Comparison of ENCODE assay signal across 1 cellular context in the genomic region with DNA sequence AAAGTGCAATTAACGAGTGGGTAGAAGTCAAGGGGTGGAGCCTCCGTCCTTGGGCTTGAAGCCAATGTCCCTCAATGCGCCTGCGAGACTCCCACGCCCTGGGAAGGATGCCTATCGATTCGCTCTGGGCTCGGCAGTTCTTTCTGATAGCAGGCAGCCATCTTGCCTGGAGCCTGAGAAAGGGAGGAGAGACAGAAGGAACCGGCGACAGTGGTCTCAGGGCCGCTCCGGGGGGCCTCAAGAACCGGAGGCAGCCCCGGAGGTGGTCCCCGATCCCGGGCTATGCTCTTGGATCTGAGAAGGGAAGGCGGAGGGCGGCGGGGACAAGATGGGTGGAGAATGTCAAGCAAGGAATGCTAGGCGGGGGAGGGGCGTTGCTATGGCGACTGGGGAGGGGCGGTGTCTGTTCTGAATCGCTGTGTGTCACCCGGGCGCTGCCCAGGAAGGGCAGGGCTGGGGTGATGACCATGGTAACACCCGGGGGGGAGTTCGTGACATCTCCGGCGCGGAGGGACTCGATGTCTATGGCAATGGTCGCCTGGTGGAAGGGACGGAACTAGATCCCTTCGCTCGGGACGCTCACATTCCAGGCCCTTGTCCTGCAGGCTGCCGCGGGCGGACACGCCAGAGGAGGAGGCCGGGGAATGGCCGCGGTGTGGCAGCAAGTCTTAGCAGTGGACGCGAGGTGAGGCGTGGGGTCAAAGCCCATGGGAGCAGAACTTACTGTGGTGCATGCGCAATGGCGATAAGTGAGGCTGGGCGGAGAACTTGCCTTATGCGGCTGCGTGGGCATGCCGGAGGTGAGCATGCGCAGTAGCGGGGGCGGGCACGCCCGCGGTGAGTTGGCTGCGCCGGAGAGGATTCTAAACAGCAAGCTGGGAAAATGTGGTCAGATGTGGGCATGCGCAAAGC.
TF ChIP-seq lines count a peak whose summit lies in the region.

Gene WDR13 (plus strand): TSS at position 140 of the 912 bp plus-strand sequence. CDS start 505 bp downstream, at position 645.

TF ChIP-seq in HEK293, 187 proteins besides CTCF, POLR2A, EP300 and RAD21 (continued from another document and continues in another):
- 0 out of 2 replicates have a peak, but pooled peaks have one; percentile 43 for TF ChIP-seq ZNF518A (tag by site-specific recombination; conservative IDR thresholded peaks at IDR 0.05; ENCODE audit: low read depth)
- TF ChIP-seq ZBTB21 (tag by site-specific recombination; IDR thresholded peaks at IDR 0.05), result peak; percentile 18; the same call in 1 of the 2 replicates
- TF ChIP-seq GLIS1 (tag by site-specific recombination; IDR thresholded peaks at IDR 0.05), result peak; percentile 66
- TF ChIP-seq, protein P1, sequence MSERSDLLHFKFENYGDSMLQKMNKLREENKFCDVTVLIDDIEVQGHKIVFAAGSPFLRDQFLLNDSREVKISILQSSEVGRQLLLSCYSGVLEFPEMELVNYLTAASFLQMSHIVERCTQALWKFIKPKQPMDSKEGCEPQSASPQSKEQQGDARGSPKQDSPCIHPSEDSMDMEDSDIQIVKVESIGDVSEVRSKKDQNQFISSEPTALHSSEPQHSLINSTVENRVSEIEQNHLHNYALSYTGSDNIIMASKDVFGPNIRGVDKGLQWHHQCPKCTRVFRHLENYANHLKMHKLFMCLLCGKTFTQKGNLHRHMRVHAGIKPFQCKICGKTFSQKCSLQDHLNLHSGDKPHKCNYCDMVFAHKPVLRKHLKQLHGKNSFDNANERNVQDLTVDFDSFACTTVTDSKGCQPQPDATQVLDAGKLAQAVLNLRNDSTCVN (tag by site-specific recombination; optimal IDR thresholded peaks at IDR 0.05), result peak; percentile 44
- TF ChIP-seq HOXC10 (CRISPR knock-in tag; IDR thresholded peaks at IDR 0.05), result no peak
- TF ChIP-seq, protein P2, sequence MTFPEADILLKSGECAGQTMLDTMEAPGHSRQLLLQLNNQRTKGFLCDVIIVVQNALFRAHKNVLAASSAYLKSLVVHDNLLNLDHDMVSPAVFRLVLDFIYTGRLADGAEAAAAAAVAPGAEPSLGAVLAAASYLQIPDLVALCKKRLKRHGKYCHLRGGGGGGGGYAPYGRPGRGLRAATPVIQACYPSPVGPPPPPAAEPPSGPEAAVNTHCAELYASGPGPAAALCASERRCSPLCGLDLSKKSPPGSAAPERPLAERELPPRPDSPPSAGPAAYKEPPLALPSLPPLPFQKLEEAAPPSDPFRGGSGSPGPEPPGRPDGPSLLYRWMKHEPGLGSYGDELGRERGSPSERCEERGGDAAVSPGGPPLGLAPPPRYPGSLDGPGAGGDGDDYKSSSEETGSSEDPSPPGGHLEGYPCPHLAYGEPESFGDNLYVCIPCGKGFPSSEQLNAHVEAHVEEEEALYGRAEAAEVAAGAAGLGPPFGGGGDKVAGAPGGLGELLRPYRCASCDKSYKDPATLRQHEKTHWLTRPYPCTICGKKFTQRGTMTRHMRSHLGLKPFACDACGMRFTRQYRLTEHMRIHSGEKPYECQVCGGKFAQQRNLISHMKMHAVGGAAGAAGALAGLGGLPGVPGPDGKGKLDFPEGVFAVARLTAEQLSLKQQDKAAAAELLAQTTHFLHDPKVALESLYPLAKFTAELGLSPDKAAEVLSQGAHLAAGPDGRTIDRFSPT (tag by site-specific recombination; IDR thresholded peaks at IDR 0.05), result peak; percentile 98
- peak; percentile 96 for TF ChIP-seq ZNF366 (tag by site-specific recombination; conservative IDR thresholded peaks at IDR 0.05)
- 0 out of 2 replicates have a peak, but pooled peaks have one; percentile 78 for TF ChIP-seq ZNF391 (tag by site-specific recombination; IDR thresholded peaks at IDR 0.05; ENCODE audit: borderline replicate concordance, low read depth)
- TF ChIP-seq ZXDB (tag by site-specific recombination; IDR thresholded peaks at IDR 0.05), result peak; percentile 62
- TF ChIP-seq MYNN (tag by site-specific recombination; IDR thresholded peaks at IDR 0.05; ENCODE audit: borderline replicate concordance), result no peak
- peak; percentile 61 for TF ChIP-seq GLIS2 (tag by site-specific recombination; IDR thresholded peaks at IDR 0.05)
- TF ChIP-seq, protein P3, sequence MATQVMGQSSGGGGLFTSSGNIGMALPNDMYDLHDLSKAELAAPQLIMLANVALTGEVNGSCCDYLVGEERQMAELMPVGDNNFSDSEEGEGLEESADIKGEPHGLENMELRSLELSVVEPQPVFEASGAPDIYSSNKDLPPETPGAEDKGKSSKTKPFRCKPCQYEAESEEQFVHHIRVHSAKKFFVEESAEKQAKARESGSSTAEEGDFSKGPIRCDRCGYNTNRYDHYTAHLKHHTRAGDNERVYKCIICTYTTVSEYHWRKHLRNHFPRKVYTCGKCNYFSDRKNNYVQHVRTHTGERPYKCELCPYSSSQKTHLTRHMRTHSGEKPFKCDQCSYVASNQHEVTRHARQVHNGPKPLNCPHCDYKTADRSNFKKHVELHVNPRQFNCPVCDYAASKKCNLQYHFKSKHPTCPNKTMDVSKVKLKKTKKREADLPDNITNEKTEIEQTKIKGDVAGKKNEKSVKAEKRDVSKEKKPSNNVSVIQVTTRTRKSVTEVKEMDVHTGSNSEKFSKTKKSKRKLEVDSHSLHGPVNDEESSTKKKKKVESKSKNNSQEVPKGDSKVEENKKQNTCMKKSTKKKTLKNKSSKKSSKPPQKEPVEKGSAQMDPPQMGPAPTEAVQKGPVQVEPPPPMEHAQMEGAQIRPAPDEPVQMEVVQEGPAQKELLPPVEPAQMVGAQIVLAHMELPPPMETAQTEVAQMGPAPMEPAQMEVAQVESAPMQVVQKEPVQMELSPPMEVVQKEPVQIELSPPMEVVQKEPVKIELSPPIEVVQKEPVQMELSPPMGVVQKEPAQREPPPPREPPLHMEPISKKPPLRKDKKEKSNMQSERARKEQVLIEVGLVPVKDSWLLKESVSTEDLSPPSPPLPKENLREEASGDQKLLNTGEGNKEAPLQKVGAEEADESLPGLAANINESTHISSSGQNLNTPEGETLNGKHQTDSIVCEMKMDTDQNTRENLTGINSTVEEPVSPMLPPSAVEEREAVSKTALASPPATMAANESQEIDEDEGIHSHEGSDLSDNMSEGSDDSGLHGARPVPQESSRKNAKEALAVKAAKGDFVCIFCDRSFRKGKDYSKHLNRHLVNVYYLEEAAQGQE (tag by site-specific recombination; IDR thresholded peaks at IDR 0.05), result peak; percentile 35; the same call in 1 of the 2 replicates
- peak; percentile 79; the same call in 1 of the 2 replicates for TF ChIP-seq KLF7 (tag by site-specific recombination; IDR thresholded peaks at IDR 0.05; ENCODE audit: borderline replicate concordance)
- TF ChIP-seq ZNF2 (tag by site-specific recombination; IDR thresholded peaks at IDR 0.05), result peak; percentile 58; the same call in 1 of the 2 replicates
- TF ChIP-seq, protein P4, sequence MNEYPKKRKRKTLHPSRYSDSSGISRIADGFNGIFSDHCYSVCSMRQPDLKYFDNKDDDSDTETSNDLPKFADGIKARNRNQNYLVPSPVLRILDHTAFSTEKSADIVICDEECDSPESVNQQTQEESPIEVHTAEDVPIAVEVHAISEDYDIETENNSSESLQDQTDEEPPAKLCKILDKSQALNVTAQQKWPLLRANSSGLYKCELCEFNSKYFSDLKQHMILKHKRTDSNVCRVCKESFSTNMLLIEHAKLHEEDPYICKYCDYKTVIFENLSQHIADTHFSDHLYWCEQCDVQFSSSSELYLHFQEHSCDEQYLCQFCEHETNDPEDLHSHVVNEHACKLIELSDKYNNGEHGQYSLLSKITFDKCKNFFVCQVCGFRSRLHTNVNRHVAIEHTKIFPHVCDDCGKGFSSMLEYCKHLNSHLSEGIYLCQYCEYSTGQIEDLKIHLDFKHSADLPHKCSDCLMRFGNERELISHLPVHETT (tag by site-specific recombination; IDR thresholded peaks at IDR 0.05), result peak; percentile 51; the same call in 1 of the 2 replicates
- TF ChIP-seq ZNF501 (tag by site-specific recombination; IDR thresholded peaks at IDR 0.05), result peak; percentile 70
- TF ChIP-seq SP3 (tag by site-specific recombination; IDR thresholded peaks at IDR 0.05), result peak; percentile 66
- TF ChIP-seq ZSCAN5A (tag by site-specific recombination; IDR thresholded peaks at IDR 0.05), result no peak
- TF ChIP-seq ZNF513 (tag by site-specific recombination; IDR thresholded peaks at IDR 0.05), result no peak
- no peak for TF ChIP-seq MEIS1 (CRISPR knock-in tag; IDR thresholded peaks at IDR 0.05; ENCODE audit: borderline replicate concordance)
- TF ChIP-seq ZNF560 (tag by site-specific recombination; IDR thresholded peaks at IDR 0.05; ENCODE audit: borderline replicate concordance), result no peak
- TF ChIP-seq ZFP69B (tag by site-specific recombination; IDR thresholded peaks at IDR 0.05), result peak; percentile 22; the same call in 1 of the 2 replicates
- TF ChIP-seq BCL11B (tag by site-specific recombination; IDR thresholded peaks at IDR 0.05; ENCODE audit: low read depth), result peak; percentile 99
- TF ChIP-seq, protein P5, sequence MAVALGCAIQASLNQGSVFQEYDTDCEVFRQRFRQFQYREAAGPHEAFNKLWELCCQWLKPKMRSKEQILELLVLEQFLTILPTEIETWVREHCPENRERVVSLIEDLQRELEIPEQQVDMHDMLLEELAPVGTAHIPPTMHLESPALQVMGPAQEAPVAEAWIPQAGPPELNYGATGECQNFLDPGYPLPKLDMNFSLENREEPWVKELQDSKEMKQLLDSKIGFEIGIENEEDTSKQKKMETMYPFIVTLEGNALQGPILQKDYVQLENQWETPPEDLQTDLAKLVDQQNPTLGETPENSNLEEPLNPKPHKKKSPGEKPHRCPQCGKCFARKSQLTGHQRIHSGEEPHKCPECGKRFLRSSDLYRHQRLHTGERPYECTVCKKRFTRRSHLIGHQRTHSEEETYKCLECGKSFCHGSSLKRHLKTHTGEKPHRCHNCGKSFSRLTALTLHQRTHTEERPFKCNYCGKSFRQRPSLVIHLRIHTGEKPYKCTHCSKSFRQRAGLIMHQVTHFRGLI (tag by site-specific recombination; IDR thresholded peaks at IDR 0.05), result no peak
- TF ChIP-seq, protein P6, sequence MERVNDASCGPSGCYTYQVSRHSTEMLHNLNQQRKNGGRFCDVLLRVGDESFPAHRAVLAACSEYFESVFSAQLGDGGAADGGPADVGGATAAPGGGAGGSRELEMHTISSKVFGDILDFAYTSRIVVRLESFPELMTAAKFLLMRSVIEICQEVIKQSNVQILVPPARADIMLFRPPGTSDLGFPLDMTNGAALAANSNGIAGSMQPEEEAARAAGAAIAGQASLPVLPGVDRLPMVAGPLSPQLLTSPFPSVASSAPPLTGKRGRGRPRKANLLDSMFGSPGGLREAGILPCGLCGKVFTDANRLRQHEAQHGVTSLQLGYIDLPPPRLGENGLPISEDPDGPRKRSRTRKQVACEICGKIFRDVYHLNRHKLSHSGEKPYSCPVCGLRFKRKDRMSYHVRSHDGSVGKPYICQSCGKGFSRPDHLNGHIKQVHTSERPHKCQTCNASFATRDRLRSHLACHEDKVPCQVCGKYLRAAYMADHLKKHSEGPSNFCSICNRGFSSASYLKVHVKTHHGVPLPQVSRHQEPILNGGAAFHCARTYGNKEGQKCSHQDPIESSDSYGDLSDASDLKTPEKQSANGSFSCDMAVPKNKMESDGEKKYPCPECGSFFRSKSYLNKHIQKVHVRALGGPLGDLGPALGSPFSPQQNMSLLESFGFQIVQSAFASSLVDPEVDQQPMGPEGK (tag by site-specific recombination; IDR thresholded peaks at IDR 0.05), result peak; percentile 77
- peak; percentile 63 for TF ChIP-seq ZEB2 (tag by site-specific recombination; IDR thresholded peaks at IDR 0.05)
